Comparison of ENCODE assay signal across 16 cellular contexts in the genomic region with DNA sequence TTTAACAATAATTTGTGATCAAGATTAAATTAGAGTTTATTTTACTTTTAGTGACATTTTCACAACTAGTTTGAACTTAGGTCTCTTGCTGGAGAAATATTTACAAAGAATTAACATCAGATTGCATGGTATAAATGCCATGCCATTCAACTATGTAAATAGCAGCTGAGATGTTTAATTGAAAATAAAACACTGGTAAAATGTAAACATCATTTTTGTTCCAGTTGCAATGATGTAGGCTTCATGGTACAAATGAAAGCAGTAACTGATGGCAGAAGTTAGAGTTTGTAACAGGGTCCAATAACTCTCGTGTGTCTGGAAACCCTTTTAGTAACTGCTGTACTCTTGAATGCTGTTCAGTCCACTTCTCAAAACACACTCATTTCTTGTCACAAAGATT. TPM values are rescaled to one million over a fixed set of nuclear protein-coding genes. Genes with fewer than 3 reads are reported as not detected.
DNase-seq lines count a peak whose midpoint lies in the region; ATAC-seq and TF ChIP-seq lines count a peak whose summit lies in the region.
"Had no signal": no experiment of that assay in that cellular context is flagged by ENCODE, and none has a peak within 500 bp of the region (broad histone marks: within the 10 kb centered on the region; RNA-seq: fewer than 3 reads in every experiment).

No MANE protein-coding gene starts in this region.

- peaks cover 2% of the 10 kb centered on the region for H3K36me3 Mint-ChIP-seq in T-helper 17 cell (ENCODE audit: low read depth)
- H3K36me3 Mint-ChIP-seq: CD14-positive monocyte; CD4-positive, alpha-beta memory T cell had no signal

- H3K4me3 ChIP-seq in left ventricle myocardium inferior (no peak overlapping the region), muscle layer of colon (ENCODE audit: low read depth in 1 of 2, low read length in 2 of 2) (no peak overlapping the region), stomach smooth muscle (ENCODE audit: low read length in 2 of 2) (no peak overlapping the region), esophagus squamous epithelium (no peak overlapping the region)
- H3K4me3 ChIP-seq: BLaER1 had no signal

- no peak for TF ChIP-seq POLR2A in esophagus squamous epithelium (IDR thresholded peaks at IDR 0.05)

- 24 to 29% methylated on average over 1 of the region's 1 CpG for WGBS in esophagus squamous epithelium, 2 donors

- H3K4me1 Mint-ChIP-seq in T-helper 17 cell = no peaks in the 10 kb centered on the region
- H3K4me1 Mint-ChIP-seq: CD14-positive monocyte; CD4-positive, alpha-beta memory T cell had no signal

- H3K36me3 ChIP-seq in left ventricle myocardium inferior = no peaks in the 10 kb centered on the region
- no peaks in the 10 kb centered on the region for H3K36me3 ChIP-seq in muscle layer of colon (ENCODE audit: insufficient read depth, low read length)
- no peaks in the 10 kb centered on the region for H3K36me3 ChIP-seq in stomach smooth muscle (ENCODE audit: control insufficient read depth in 2 of 2, insufficient read depth in 2 of 2, low read length in 2 of 2)
- H3K36me3 ChIP-seq in esophagus squamous epithelium = no peaks in the 10 kb centered on the region
- H3K36me3 ChIP-seq: BLaER1 had no signal

- no peaks in the 10 kb centered on the region for H3K27me3 ChIP-seq in left ventricle myocardium inferior (ENCODE audit: low read depth)
- H3K27me3 ChIP-seq in muscle layer of colon (ENCODE audit: control insufficient read depth in 1 of 2, insufficient read depth in 2 of 2, low read length in 2 of 2) = no peaks in the 10 kb centered on the region
- H3K27me3 ChIP-seq in stomach smooth muscle (ENCODE audit: control insufficient read depth in 1 of 2, insufficient read depth in 2 of 2, low read length in 2 of 2) = no peaks in the 10 kb centered on the region
- H3K27me3 ChIP-seq in esophagus squamous epithelium = peaks cover 0 to 7% (median 0%) of the 10 kb centered on the region in 4 donors
- H3K27me3 ChIP-seq: BLaER1 had no signal

- peaks cover 66% of the 10 kb centered on the region for H3K27me3 Mint-ChIP-seq in T-helper 17 cell

- ATAC-seq in HG02763 (IDR thresholded peaks at IDR 0.05; ENCODE audit: unreplicated experiment) = no peak
- ATAC-seq in T-helper 17 cell = no peak

- no peak for DNase-seq in left ventricle myocardium inferior
- no peak for DNase-seq in cardiac septum (ENCODE audit: low spot score)
- DNase-seq in T-helper 17 cell = no peak
- DNase-seq in esophagus squamous epithelium (lab: John Stamatoyannopoulos, UW) = no peak
- DNase-seq: 8988T; Calu3; CD4-positive, alpha-beta memory T cell; DMS79 treated with DMSO at 0.1 percent for 48 hours; GF-D8; H9 had no signal

- H3K4me3 Mint-ChIP-seq in T-helper 17 cell = no peak overlapping the region
- H3K4me3 Mint-ChIP-seq: CD14-positive monocyte; CD4-positive, alpha-beta memory T cell; H9 had no signal

- H3K9me3 ChIP-seq in left ventricle myocardium inferior (replicated peaks) (no peaks in the 10 kb centered on the region), muscle layer of colon (ENCODE audit: low read length) (no peaks in the 10 kb centered on the region), stomach smooth muscle (ENCODE audit: control insufficient read depth in 2 of 2, low read length in 2 of 2) (no peaks in the 10 kb centered on the region), T-helper 17 cell (ENCODE audit: control insufficient read depth, low read length, poor library complexity, severe bottlenecking) (no peaks in the 10 kb centered on the region), esophagus squamous epithelium (no peaks in the 10 kb centered on the region)
- H3K9me3 ChIP-seq: BLaER1 had no signal

- no peak overlapping the region for H3K9ac ChIP-seq in muscle layer of colon (ENCODE audit: low read length)
- H3K9ac ChIP-seq in stomach smooth muscle (ENCODE audit: low read length in 2 of 2) = no peak overlapping the region
- H3K9ac ChIP-seq: BLaER1 had no signal

- no peak overlapping the region for H3K27ac Mint-ChIP-seq in T-helper 17 cell
- H3K27ac Mint-ChIP-seq: CD14-positive monocyte; CD4-positive, alpha-beta memory T cell; H9 had no signal

- TF ChIP-seq CTCF in left ventricle myocardium inferior (IDR thresholded peaks at IDR 0.05; ENCODE audit: borderline replicate concordance) (no peak), esophagus squamous epithelium (IDR thresholded peaks at IDR 0.05) (no peak)

- H3K27ac ChIP-seq in left ventricle myocardium inferior (replicated peaks) (peak overlapping the region; percentile 10), muscle layer of colon (ENCODE audit: low read depth, low read length) (peak overlapping the region; percentile 71), stomach smooth muscle (ENCODE audit: low read length) (peak overlapping the region; percentile 53), esophagus squamous epithelium (no peak overlapping the region)
- H3K27ac ChIP-seq: BLaER1 had no signal

- intact Hi-C loops in left ventricle myocardium inferior (cut with micrococcal nuclease) (no loop called here), cardiac septum (cut with DNase I) (no loop called here), esophagus squamous epithelium (cut with DNase I) (no loop called here)

- H3K4me1 ChIP-seq in left ventricle myocardium inferior (peaks cover 60% of the 10 kb centered on the region), muscle layer of colon (ENCODE audit: insufficient read depth, low read length) (peaks cover 39% of the 10 kb centered on the region), stomach smooth muscle (ENCODE audit: control insufficient read depth, insufficient read depth, low read length) (peaks cover 25% of the 10 kb centered on the region), esophagus squamous epithelium (no peaks in the 10 kb centered on the region)
- H3K4me1 ChIP-seq: BLaER1 had no signal

RNA-seq across cellular contexts. Expression of a gene that starts 43.7 kb away (rescaled TPM):
- 117 TPM for total RNA-seq in left ventricle myocardium inferior
- total RNA-seq in cardiac septum = 161 TPM
- not detected for total RNA-seq in T-helper 17 cell
- total RNA-seq in esophagus squamous epithelium = 1 to 10 TPM in 3 of 4 donors, under 1 TPM in 1; 0.31 to 3.8 (median 1.8) TPM
- total RNA-seq: CD4-positive, alpha-beta memory T cell; H1; H9 had no signal

Comparison
In these comparisons a context has a peak if more than half of its experiments do, and no peak if none do; other contexts are left out.
1. H3K27ac ChIP-seq: peak in left ventricle myocardium inferior (single experiment), muscle layer of colon (single experiment) and stomach smooth muscle (single experiment); none in esophagus squamous epithelium (0 of 4).
2. RNA of a gene that starts 43.7 kb away (total RNA-seq): 161 TPM in cardiac septum (single experiment) and 117 TPM in left ventricle myocardium inferior (single experiment); 0.31 to 3.8 TPM in esophagus squamous epithelium and not detected in T-helper 17 cell; every median in the first group is over 10 times any median in the second.